Comparison of ENCODE assay signal across 8 cellular contexts in genomic region chr6:143513410-143513809, GRCh38. TPM values are rescaled to one million over a fixed set of nuclear protein-coding genes. Genes with fewer than 3 reads are reported as not detected.
A peak's percentile ranks its signal among the peaks of the same experiment; 100 is the strongest.
DNase-seq lines count a peak whose midpoint lies in the region; ATAC-seq, FAIRE-seq and TF ChIP-seq lines count a peak whose summit lies in the region.

No MANE protein-coding gene starts in this region.

- CTCF ChIA-PET in AG04449 (lab: Yijun Ruan, JAX) = interaction anchor here (0.9 to 2.4 kb wide), 11 partner anchors 9 to 500 kb away, joined by 3 to 9 read pairs (median 4); no protein-coding TSS in a partner anchor

- intact Hi-C loops in tibial artery (cut with DNase I; ENCODE audit: low total_unique reads) = no loop called here

- POLR2A ChIA-PET in AG04449 (lab: Yijun Ruan, JAX) = no interaction called here

- no peak for DNase-seq in AG04449 (ENCODE audit: low read depth, low spot score)
- peak; percentile 76 for DNase-seq in NCI-H146 (lab: John Stamatoyannopoulos, UW)
- DNase-seq in activated T-cell treated with anti-CD3 and anti-CD28 coated beads for 4 hours = peak; percentile 24
- DNase-seq in keratinocyte (ENCODE audit: low read depth, low spot score) = no peak
- no peak for DNase-seq in tibial artery

- dilution Hi-C loops in keratinocyte (cut with MboI; ENCODE audit: extremely low pct_ligation_motif_present, low sequenced_read_pairs) = no loop called here

- peak; percentile 32 for TF ChIP-seq CTCF in AG04449 (IDR thresholded peaks at IDR 0.05; ENCODE audit: insufficient read depth, low read length, missing control alignments)
- peak; percentile 46 to 72 (median 70) for TF ChIP-seq CTCF in keratinocyte (optimal IDR thresholded peaks at IDR 0.05 in 1 of 3, IDR thresholded peaks at IDR 0.05 in 1 of 3, conservative IDR thresholded peaks at IDR 0.05 in 1 of 3; ENCODE audit: extremely low read depth in 1 of 3, insufficient read depth in 2 of 3, low read length in 3 of 3)
- no peak for TF ChIP-seq CTCF in tibial artery (IDR thresholded peaks at IDR 0.05)

- H3K4me2 ChIP-seq in keratinocyte (ENCODE audit: control insufficient read depth, extremely low read depth, insufficient read depth, low read depth, low read length) = no peak overlapping the region

- no peaks in the 10 kb centered on the region for H3K36me3 ChIP-seq in keratinocyte (ENCODE audit: control insufficient read depth in 2 of 2, extremely low read depth in 1 of 2, insufficient read depth in 2 of 2, low read length in 2 of 2)
- H3K36me3 ChIP-seq in tibial artery = no peaks in the 10 kb centered on the region

- H4K20me1 ChIP-seq in keratinocyte (ENCODE audit: control insufficient read depth, extremely low read depth, insufficient read depth, low read length) = no peaks in the 10 kb centered on the region

- H3K27me3 ChIP-seq in keratinocyte (ENCODE audit: control insufficient read depth, extremely low read depth, insufficient read depth, low read length) (peaks cover 6% of the 10 kb centered on the region), tibial artery (no peaks in the 10 kb centered on the region)

- peak; percentile 31 for ATAC-seq in GM18502 (IDR thresholded peaks at IDR 0.05; ENCODE audit: poor library complexity, unreplicated experiment)
- ATAC-seq in GM18511 (IDR thresholded peaks at IDR 0.05; ENCODE audit: unreplicated experiment) = no peak
- no peak for ATAC-seq in HG02678 (IDR thresholded peaks at IDR 0.05; ENCODE audit: unreplicated experiment)

- H2AFZ ChIP-seq in keratinocyte (ENCODE audit: control insufficient read depth, low read length) = no peak overlapping the region

- H3K27ac ChIP-seq in keratinocyte (ENCODE audit: control insufficient read depth, insufficient read depth, low read length) = no peak overlapping the region
- H3K27ac ChIP-seq in tibial artery = no peak overlapping the region

- FAIRE-seq in keratinocyte (lab: Jason Lieb, UNC) = no peak

- H3K9me1 ChIP-seq in keratinocyte (ENCODE audit: control insufficient read depth, extremely low read depth, insufficient read depth, low read length) = no peaks in the 10 kb centered on the region

- no peaks in the 10 kb centered on the region for H3K79me2 ChIP-seq in keratinocyte (ENCODE audit: control insufficient read depth, insufficient read depth, low read length)

- H3K4me1 ChIP-seq in keratinocyte (ENCODE audit: control insufficient read depth, extremely low read depth, insufficient read depth, low read length) (peaks cover 10% of the 10 kb centered on the region), tibial artery (peaks cover 0 to 32% (median 21%) of the 10 kb centered on the region in 4 donors)

- no peak overlapping the region for H3K9ac ChIP-seq in keratinocyte (ENCODE audit: control insufficient read depth, extremely low read depth, insufficient read depth, low read length)

- H3K9me3 ChIP-seq in keratinocyte (ENCODE audit: control insufficient read depth, low read depth, low read length) = no peaks in the 10 kb centered on the region
- no peaks in the 10 kb centered on the region for H3K9me3 ChIP-seq in tibial artery

- H3K4me3 ChIP-seq in AG04449 (ENCODE audit: low read depth, low read length) (no peak overlapping the region), keratinocyte (ENCODE audit: control insufficient read depth in 2 of 3, extremely low read depth in 1 of 3, insufficient read depth in 2 of 3, low read depth in 1 of 3, low read length in 3 of 3) (no peak overlapping the region), tibial artery (no peak overlapping the region)

RNA-seq across cellular contexts. Expression of gene FUCA2, which starts 1.9 kb away (rescaled TPM):
- 10.8 to 14.0 TPM (median 12.5 TPM) in 3 replicates for polyA plus RNA-seq in keratinocyte
- polyA plus RNA-seq in keratinocyte (2011; ENCODE audit: low read depth) = 6.2 TPM
- polyA plus RNA-seq in keratinocyte (2011; cell fraction: cytosol; rRNA removed) = 9.2 and 14.1 TPM in 2 replicates
- polyA plus RNA-seq in keratinocyte (2011; cell fraction: nucleus; rRNA removed) = 15.9 and 18.4 TPM in 2 replicates
- 12.5 and 12.9 TPM in 2 replicates for polyA plus RNA-seq in keratinocyte (2012; ENCODE audit: low replicate concordance)
- 2.3 to 6.8 TPM (median 6.4 TPM) in 3 replicates for polyA minus RNA-seq in keratinocyte
- polyA minus RNA-seq in keratinocyte (2011; cell fraction: cytosol; rRNA and poly(A)+ RNA removed) = 5.9 TPM
- 4.1 and 8.5 TPM in 2 replicates for polyA minus RNA-seq in keratinocyte (2011; cell fraction: nucleus; rRNA and poly(A)+ RNA removed)

Comparison
In these comparisons a context has a peak if more than half of its experiments do, and no peak if none do; other contexts are left out.
1. DNase-seq: peak in NCI-H146 (single experiment) and activated T-cell treated with anti-CD3 and anti-CD28 coated beads for 4 hours (single experiment); none in AG04449 (single experiment), keratinocyte (single experiment) and tibial artery (0 of 2).
2. CTCF ChIP-seq: peak in AG04449 (single experiment) and keratinocyte (3 of 3); none in tibial artery (0 of 2).